28 cellular contexts compared by ENCODE assay signal in the genomic region with DNA sequence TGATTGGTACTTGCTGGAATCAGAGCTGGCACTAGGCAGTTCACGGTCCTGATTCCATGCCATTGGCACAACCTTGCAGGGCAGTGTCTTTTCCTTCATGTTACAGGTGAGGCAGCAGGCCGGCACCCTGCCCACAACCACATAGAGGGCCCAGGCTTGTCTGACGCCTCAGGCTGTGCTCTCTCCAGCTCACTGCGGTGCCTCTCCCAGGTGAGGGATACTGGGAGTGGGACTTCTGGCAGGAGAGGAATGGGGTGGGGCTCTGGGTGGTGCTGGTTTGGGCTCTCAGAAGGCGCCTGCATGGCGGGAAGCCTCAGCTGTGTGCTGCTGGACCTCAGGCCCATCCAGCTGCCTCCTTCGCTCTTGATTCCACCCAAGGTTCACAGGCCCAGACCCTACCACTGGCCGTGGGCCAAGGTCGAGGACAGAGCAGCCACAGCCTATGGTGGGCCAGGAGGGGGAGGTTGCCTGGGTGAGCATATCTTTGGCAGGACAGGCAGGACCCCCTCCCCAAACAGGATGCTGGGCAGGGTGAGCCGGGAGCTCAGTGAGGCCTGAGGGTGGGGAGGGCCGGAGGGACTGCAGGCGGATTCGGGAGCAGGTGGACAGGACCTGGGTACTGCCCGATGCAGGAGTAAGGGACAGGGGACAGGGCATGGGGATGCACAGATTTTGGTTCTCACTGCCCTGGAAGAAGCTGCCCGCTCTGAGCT. TPM values are rescaled to one million over a fixed set of nuclear protein-coding genes. Genes with fewer than 3 reads are reported as not detected.
DNase-seq lines count a peak whose midpoint lies in the region; ATAC-seq and TF ChIP-seq lines count a peak whose summit lies in the region.
"Had no signal": no experiment of that assay in that cellular context is flagged by ENCODE, and none has a peak within 500 bp of the region (broad histone marks: within the 10 kb centered on the region; RNA-seq: fewer than 3 reads in every experiment).

No MANE protein-coding gene starts in this region.

- H3K9me3 ChIP-seq in HEK293 (ENCODE audit: control insufficient read depth, insufficient read depth, low read depth, low read length) (no peaks in the 10 kb centered on the region), testis (no peaks in the 10 kb centered on the region)
- H3K9me3 ChIP-seq: BLaER1, left lung, ovary, thoracic aorta had no signal

- 81 to 88% methylated on average over 9 to 14 of the region's 15 CpGs for WGBS in testis, 2 donors

- H3K36me3 ChIP-seq in HEK293 (ENCODE audit: control insufficient read depth in 2 of 2, insufficient read depth in 1 of 2, low read length in 2 of 2) (no peaks in the 10 kb centered on the region), testis (ENCODE audit: low read depth, missing control alignments) (no peaks in the 10 kb centered on the region)
- H3K36me3 ChIP-seq: BLaER1, esophagus muscularis mucosa, left lung, ovary, thoracic aorta had no signal

- no peak for TF ChIP-seq CTCF in HEK293 (tag by site-specific recombination; IDR thresholded peaks at IDR 0.05)
- no peak for TF ChIP-seq CTCF in testis (IDR thresholded peaks at IDR 0.05)

- H3K4me1 ChIP-seq in HEK293 (ENCODE audit: control insufficient read depth, insufficient read depth, low read length) (no peaks in the 10 kb centered on the region), testis (no peaks in the 10 kb centered on the region)
- H3K4me1 ChIP-seq: esophagus muscularis mucosa, left lung had no signal

- CTCF ChIA-PET in HEK293 (lab: Yijun Ruan, JAX), result interaction anchor here (0.6 to 2.4 kb wide), 3 partner anchors 17 to 423 kb away, joined by 3 to 11 read pairs (median 3); no protein-coding TSS in a partner anchor

- in situ Hi-C loops in G401 (cut with HindIII; ENCODE audit: low sequenced_read_pairs), result no loop called here

- DNase-seq in COLO668 (lab: John Stamatoyannopoulos, UW; ENCODE audit: unreplicated experiment), result peak; percentile 66
- peak; percentile 34 for DNase-seq in NCI-H345 treated with DMSO at 0.1 percent for 48 hours (lab: John Stamatoyannopoulos, UW; ENCODE audit: unreplicated experiment)
- no peak for DNase-seq in activated CD4-positive, alpha-beta T cell treated with anti-CD3 and anti-CD28 coated beads for 1 hour
- DNase-seq in G401 (ENCODE audit: low spot score), result no peak
- DNase-seq in testis, result no peak
- DNase-seq in stimulated activated CD4-positive, alpha-beta T cell treated with anti-CD3 and anti-CD28 coated beads, Interleukin-1b, Interleukin-23, amount 100 ng/mL, for 48 hours, result no peak
- DNase-seq: activated CD8-positive, alpha-beta T cell treated with anti-CD3 and anti-CD28 coated beads for 36 hours; activated gamma-delta T cell; COR-L47; effector CD8-positive, alpha-beta T cell; H9; immature natural killer cell; left lung; NCI-H1092 treated with DMSO at 0.1 percent for 48 hours; NK-92 treated with Interleukin-12 subunit alpha and Interleukin-12 subunit beta, amount 100 ng/mL, for 24 hours; ovary; stimulated activated CD4-positive, alpha-beta T cell treated with anti-CD3 and anti-CD28 coated beads, Interleukin-4, amount 100 ng/mL, for 24 hours; stimulated activated naive CD4-positive, alpha-beta T cell had no signal

- H3K27ac ChIP-seq in HEK293 (ENCODE audit: extremely low read depth, low read depth, low read length) (no peak overlapping the region), testis (no peak overlapping the region)
- H3K27ac ChIP-seq: BLaER1, esophagus muscularis mucosa, hepatocyte, left lung, ovary, thoracic aorta had no signal

- no peak for TF ChIP-seq POLR2A in testis (IDR thresholded peaks at IDR 0.05)

- POLR2A ChIA-PET in HEK293 (lab: Yijun Ruan, JAX), result interaction anchor here (1.3 kb wide), 1 partner anchor 407 kb away, joined by 3 read pairs; a partner anchor contains a TSS

- peak; percentile 94 for ATAC-seq in esophagus mucosa
- ATAC-seq: activated CD4-positive, CD25-positive, alpha-beta regulatory T cell treated with anti-CD3 and anti-CD28 coated beads, Interleukin-2, amount 50 U/mL, for 24 hours; activated CD8-positive, alpha-beta T cell treated with anti-CD3 and anti-CD28 coated beads for 36 hours; left lung; natural killer cell treated with Interleukin-12 subunit alpha and Interleukin-12 subunit beta and Interleukin-15 and Interleukin-18, amount 100 ng/mL, for 72 hours; right cardiac atrium had no signal

- intact Hi-C loops in testis (cut with DNase I; ENCODE audit: low total_unique reads), result no loop called here

- H3K4me3 ChIP-seq in HEK293 (ENCODE audit: low read depth, low read length), result no peak overlapping the region
- no peak overlapping the region for H3K4me3 ChIP-seq in testis
- H3K4me3 ChIP-seq: BLaER1, esophagus muscularis mucosa, hepatocyte, left lung, ovary, thoracic aorta had no signal

- no peaks in the 10 kb centered on the region for H3K27me3 ChIP-seq in testis
- H3K27me3 ChIP-seq: ovary had no signal

TF ChIP-seq in HEK293, 187 proteins besides CTCF, POLR2A, EP300 and RAD21:
- TF ChIP-seq SCRT1 (tag by site-specific recombination; IDR thresholded peaks at IDR 0.05; ENCODE audit: borderline replicate concordance) (0 out of 2 replicates have a peak, but pooled peaks have one; percentile 12), KLF1 (tag by site-specific recombination; IDR thresholded peaks at IDR 0.05) (peak; percentile 83), SCRT2 (tag by site-specific recombination; IDR thresholded peaks at IDR 0.05) (peak; percentile 78)
- TF ChIP-seq, protein P1, sequence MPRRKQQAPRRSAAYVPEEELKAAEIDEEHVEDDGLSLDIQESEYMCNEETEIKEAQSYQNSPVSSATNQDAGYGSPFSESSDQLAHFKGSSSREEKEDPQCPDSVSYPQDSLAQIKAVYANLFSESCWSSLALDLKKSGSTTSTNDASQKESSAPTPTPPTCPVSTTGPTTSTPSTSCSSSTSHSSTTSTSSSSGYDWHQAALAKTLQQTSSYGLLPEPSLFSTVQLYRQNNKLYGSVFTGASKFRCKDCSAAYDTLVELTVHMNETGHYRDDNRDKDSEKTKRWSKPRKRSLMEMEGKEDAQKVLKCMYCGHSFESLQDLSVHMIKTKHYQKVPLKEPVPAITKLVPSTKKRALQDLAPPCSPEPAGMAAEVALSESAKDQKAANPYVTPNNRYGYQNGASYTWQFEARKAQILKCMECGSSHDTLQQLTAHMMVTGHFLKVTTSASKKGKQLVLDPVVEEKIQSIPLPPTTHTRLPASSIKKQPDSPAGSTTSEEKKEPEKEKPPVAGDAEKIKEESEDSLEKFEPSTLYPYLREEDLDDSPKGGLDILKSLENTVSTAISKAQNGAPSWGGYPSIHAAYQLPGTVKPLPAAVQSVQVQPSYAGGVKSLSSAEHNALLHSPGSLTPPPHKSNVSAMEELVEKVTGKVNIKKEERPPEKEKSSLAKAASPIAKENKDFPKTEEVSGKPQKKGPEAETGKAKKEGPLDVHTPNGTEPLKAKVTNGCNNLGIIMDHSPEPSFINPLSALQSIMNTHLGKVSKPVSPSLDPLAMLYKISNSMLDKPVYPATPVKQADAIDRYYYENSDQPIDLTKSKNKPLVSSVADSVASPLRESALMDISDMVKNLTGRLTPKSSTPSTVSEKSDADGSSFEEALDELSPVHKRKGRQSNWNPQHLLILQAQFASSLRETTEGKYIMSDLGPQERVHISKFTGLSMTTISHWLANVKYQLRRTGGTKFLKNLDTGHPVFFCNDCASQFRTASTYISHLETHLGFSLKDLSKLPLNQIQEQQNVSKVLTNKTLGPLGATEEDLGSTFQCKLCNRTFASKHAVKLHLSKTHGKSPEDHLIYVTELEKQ (tag by site-specific recombination; IDR thresholded peaks at IDR 0.05; ENCODE audit: borderline replicate concordance), result no peak

RNA-seq across cellular contexts. Expression of a gene that starts 7.0 kb away (rescaled TPM):
- total RNA-seq in esophagus mucosa (not detected), testis (1 to 10 TPM; 4.1 to 5.9 TPM)
- total RNA-seq in G401 (2014; rRNA removed; shearing (Covaris generic)), result not detected in 2 replicates
- polyA plus RNA-seq in testis (ENCODE audit: insufficient read depth, low read depth, low replicate concordance), result 1.3 TPM
- total RNA-seq: activated CD8-positive, alpha-beta T cell treated with anti-CD3 and anti-CD28 coated beads for 36 hours; esophagus muscularis mucosa; left lung; mononuclear cell; natural killer cell treated with Interleukin-12 subunit alpha and Interleukin-12 subunit beta and Interleukin-15 and Interleukin-18, amount 100 ng/mL, for 72 hours; thoracic aorta had no signal
- polyA plus RNA-seq: immature natural killer cell had no signal

Comparison
In these comparisons a context has a peak if more than half of its experiments do, and no peak if none do; other contexts are left out.
1. DNase-seq: peak in COLO668 (single experiment) and NCI-H345 treated with DMSO at 0.1 percent for 48 hours (single experiment); none in activated CD4-positive, alpha-beta T cell treated with anti-CD3 and anti-CD28 coated beads for 1 hour (single experiment), G401 (single experiment), testis (single experiment) and stimulated activated CD4-positive, alpha-beta T cell treated with anti-CD3 and anti-CD28 coated beads, Interleukin-1b, Interleukin-23, amount 100 ng/mL, for 48 hours (single experiment).